Comparison of ENCODE assay signal across 1 cellular context in genomic region chr3:151896662-151897012, GRCh38.
TF ChIP-seq lines count a peak whose summit lies in the region.

No MANE protein-coding gene starts in this region.

TF ChIP-seq in HCT116, 20 proteins besides CTCF, POLR2A, EP300 and RAD21 (continued from another document):
- TF ChIP-seq, protein P1, sequence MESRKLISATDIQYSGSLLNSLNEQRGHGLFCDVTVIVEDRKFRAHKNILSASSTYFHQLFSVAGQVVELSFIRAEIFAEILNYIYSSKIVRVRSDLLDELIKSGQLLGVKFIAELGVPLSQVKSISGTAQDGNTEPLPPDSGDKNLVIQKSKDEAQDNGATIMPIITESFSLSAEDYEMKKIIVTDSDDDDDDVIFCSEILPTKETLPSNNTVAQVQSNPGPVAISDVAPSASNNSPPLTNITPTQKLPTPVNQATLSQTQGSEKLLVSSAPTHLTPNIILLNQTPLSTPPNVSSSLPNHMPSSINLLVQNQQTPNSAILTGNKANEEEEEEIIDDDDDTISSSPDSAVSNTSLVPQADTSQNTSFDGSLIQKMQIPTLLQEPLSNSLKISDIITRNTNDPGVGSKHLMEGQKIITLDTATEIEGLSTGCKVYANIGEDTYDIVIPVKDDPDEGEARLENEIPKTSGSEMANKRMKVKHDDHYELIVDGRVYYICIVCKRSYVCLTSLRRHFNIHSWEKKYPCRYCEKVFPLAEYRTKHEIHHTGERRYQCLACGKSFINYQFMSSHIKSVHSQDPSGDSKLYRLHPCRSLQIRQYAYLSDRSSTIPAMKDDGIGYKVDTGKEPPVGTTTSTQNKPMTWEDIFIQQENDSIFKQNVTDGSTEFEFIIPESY (IDR thresholded peaks at IDR 0.05; ENCODE audit: extremely low read depth, insufficient replicate concordance, low read length): no peak
- no peak for TF ChIP-seq EGR1 (IDR thresholded peaks at IDR 0.05; ENCODE audit: low read depth)
- TF ChIP-seq JUND (IDR thresholded peaks at IDR 0.05): peak; percentile 52
- TF ChIP-seq EZH2 (IDR thresholded peaks at IDR 0.05): no peak
- no peak for TF ChIP-seq ELF1 (IDR thresholded peaks at IDR 0.05; ENCODE audit: borderline replicate concordance, low read depth)
TF ChIP-seq in HCT116: peak in this region for 4.
